Comparison of ENCODE assay signal across 7 cellular contexts in the genomic region with DNA sequence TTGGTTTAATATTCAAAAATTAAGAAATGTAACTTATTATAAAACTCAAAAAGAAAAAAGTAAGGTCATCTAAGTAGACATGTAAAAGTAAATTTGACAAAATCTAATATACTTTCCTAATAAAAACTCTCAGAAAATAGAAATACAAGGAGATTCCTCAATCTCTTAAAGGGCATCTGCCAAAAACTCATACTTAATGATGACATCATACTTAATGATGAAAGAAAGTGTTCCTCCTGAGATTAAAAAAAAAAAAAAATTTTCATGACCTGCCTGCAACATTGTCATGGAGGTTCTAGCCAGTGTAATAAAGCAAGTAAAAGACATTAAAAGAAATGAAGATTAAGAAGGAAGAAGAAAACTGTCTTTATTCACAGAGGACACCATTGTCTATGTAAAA.
"Had no signal": no experiment of that assay in that cellular context is flagged by ENCODE, and none has a peak within 500 bp of the region (broad histone marks: within the 10 kb centered on the region; RNA-seq: fewer than 3 reads in every experiment).

No MANE protein-coding gene starts in this region.

- FAIRE-seq: HTR-8/SVneo, K562 had no signal

- H3K27ac ChIP-seq: HL-60, KMS-11 had no signal

- H3K4me3 ChIP-seq: K562 had no signal

- H3K4me2 ChIP-seq: KMS-11 had no signal

- DNase-seq: IMR-90, KBM-7, KG1 had no signal

- H3K9ac ChIP-seq: KMS-11 had no signal

- ATAC-seq: K562 had no signal
